12 cellular contexts compared by ENCODE assay signal in the genomic region with DNA sequence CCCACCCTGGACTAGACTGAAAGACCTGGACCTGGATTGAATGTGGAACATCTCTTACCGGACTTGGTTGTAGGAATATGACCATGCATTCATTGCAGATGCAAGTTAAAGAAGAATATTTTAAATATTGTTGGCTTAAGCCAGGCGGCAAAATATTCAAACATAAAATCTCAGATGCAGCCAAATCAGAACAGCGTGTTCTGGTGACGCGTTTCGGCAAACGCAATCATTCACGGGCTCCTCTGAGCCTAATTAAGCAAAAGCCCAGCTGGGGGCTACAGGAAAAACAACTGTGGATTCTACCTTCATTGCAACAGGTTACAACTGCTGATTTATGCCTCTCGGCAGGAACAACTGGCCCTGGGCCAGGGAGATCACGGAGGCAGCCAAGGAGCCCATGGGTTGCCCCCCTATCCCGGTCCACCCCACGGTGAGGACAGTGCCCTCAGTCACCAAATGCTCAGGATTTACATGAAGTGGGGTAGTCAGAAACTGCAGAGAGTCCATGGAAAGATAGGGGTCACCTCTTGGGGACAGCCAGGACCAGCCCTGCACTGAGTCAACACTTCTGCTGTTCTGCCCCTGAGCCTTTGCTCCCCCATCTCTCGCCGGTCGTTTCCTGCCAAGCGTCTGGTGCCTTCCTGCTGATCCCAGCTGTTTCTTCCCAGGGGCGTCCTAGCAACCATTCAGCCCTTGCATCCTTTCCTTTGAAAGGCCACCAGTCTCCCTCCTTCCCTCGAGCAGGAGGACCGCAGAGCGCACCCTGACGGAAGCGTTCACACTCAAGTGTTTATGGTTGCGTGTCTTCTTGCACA.
A peak's percentile ranks its signal among the peaks of the same experiment; 100 is the strongest.
DNase-seq lines count a peak whose midpoint lies in the region; ATAC-seq and TF ChIP-seq lines count a peak whose summit lies in the region.
"Had no signal": no experiment of that assay in that cellular context is flagged by ENCODE, and none has a peak within 500 bp of the region (broad histone marks: within the 10 kb centered on the region; RNA-seq: fewer than 3 reads in every experiment).

No MANE protein-coding gene starts in this region.

- H3K36me3 ChIP-seq in body of pancreas (replicated peaks in 1 of 2; ENCODE audit: insufficient read depth in 1 of 2, low read depth in 2 of 2) (no peaks in the 10 kb centered on the region), upper lobe of right lung (no peaks in the 10 kb centered on the region)

- H3K4me3 Mint-ChIP-seq in activated naive CD4-positive, alpha-beta T cell treated with anti-CD3 and anti-CD28 coated beads, Interleukin-2, amount 50 U/mL, for 24 hours = no peak overlapping the region
- H3K4me3 Mint-ChIP-seq: dendritic cell treated with granulocyte-macrophage colony-stimulating factor and Interleukin-4, amounts not matched to agents 40 ng/mL and 50 ng/mL, for 4 days had no signal

- no peak for TF ChIP-seq CTCF in body of pancreas (IDR thresholded peaks at IDR 0.05)
- no peak for TF ChIP-seq CTCF in upper lobe of right lung (IDR thresholded peaks at IDR 0.05)

- TF ChIP-seq POLR2A in body of pancreas (IDR thresholded peaks at IDR 0.05) = no peak

- ATAC-seq in body of pancreas (peak; percentile 64), left lobe of liver (peak; percentile 67), upper lobe of right lung (peak; percentile 50), GM18909 (IDR thresholded peaks at IDR 0.05; ENCODE audit: poor library complexity, unreplicated experiment) (no peak), GM21447 (IDR thresholded peaks at IDR 0.05; ENCODE audit: unreplicated experiment) (no peak)

- H3K9me3 ChIP-seq in body of pancreas (no peaks in the 10 kb centered on the region), upper lobe of right lung (no peaks in the 10 kb centered on the region)

- peaks cover 53% of the 10 kb centered on the region for H3K4me1 Mint-ChIP-seq in activated naive CD4-positive, alpha-beta T cell treated with anti-CD3 and anti-CD28 coated beads, Interleukin-2, amount 50 U/mL, for 24 hours

- peaks cover 0 to 5% of the 10 kb centered on the region in 2 donors for H3K27me3 ChIP-seq in body of pancreas
- H3K27me3 ChIP-seq in upper lobe of right lung = no peaks in the 10 kb centered on the region

- no peaks in the 10 kb centered on the region for H3K27me3 Mint-ChIP-seq in activated naive CD4-positive, alpha-beta T cell treated with anti-CD3 and anti-CD28 coated beads, Interleukin-2, amount 50 U/mL, for 24 hours

- intact Hi-C loops in body of pancreas (cut with DNase I) = no loop called here
- intact Hi-C loops in upper lobe of right lung (cut with DNase I) = no loop called here

- H3K9me3 Mint-ChIP-seq in activated naive CD4-positive, alpha-beta T cell treated with anti-CD3 and anti-CD28 coated beads, Interleukin-2, amount 50 U/mL, for 24 hours = no peaks in the 10 kb centered on the region

- peak overlapping the region; percentile 23 for H3K27ac Mint-ChIP-seq in activated naive CD4-positive, alpha-beta T cell treated with anti-CD3 and anti-CD28 coated beads, Interleukin-2, amount 50 U/mL, for 24 hours
- H3K27ac Mint-ChIP-seq: dendritic cell treated with granulocyte-macrophage colony-stimulating factor and Interleukin-4, amounts not matched to agents 40 ng/mL and 50 ng/mL, for 4 days had no signal

- DNase-seq in activated naive CD4-positive, alpha-beta T cell treated with anti-CD3 and anti-CD28 coated beads, Interleukin-2, amount 50 U/mL, for 16 hours = no peak
- DNase-seq in body of pancreas (peak; percentile 18 to 65 (median 47)), left lobe of liver (ENCODE audit: low spot score) (no peak), upper lobe of right lung (no peak), AG08396 (ENCODE audit: low spot score) (no peak)
- DNase-seq: activated CD4-positive, alpha-beta T cell treated with anti-CD3 and anti-CD28 coated beads, Interleukin-2, amount 50 U/mL, for 4 hours; NCI-H446 treated with DMSO at 0.1 percent for 48 hours had no signal

- WGBS in body of pancreas, 2 donors = 16 to 24% methylated on average over 23 of the region's 23 CpGs

- H3K4me1 ChIP-seq in body of pancreas (peaks cover 4% of the 10 kb centered on the region), upper lobe of right lung (peaks cover 8% of the 10 kb centered on the region)

- H3K27ac ChIP-seq in body of pancreas = peak overlapping the region in 3 of 4 donors; percentile 34 to 71 (median 58)
- H3K27ac ChIP-seq in upper lobe of right lung = no peak overlapping the region
- H3K27ac ChIP-seq: C4-2B had no signal

- no peaks in the 10 kb centered on the region for H3K36me3 Mint-ChIP-seq in activated naive CD4-positive, alpha-beta T cell treated with anti-CD3 and anti-CD28 coated beads, Interleukin-2, amount 50 U/mL, for 24 hours

- H3K4me3 ChIP-seq in body of pancreas = no peak overlapping the region
- H3K4me3 ChIP-seq in upper lobe of right lung = no peak overlapping the region

Comparison
In these comparisons a context has a peak if more than half of its experiments do, and no peak if none do; other contexts are left out.
1. DNase-seq: peak in body of pancreas (4 of 4); none in activated naive CD4-positive, alpha-beta T cell treated with anti-CD3 and anti-CD28 coated beads, Interleukin-2, amount 50 U/mL, for 16 hours (single experiment), left lobe of liver (single experiment), upper lobe of right lung (single experiment) and AG08396 (single experiment).
2. ATAC-seq: peak in body of pancreas (single experiment), left lobe of liver (single experiment) and upper lobe of right lung (single experiment); none in GM18909 (single experiment) and GM21447 (single experiment).